Comparison of ENCODE assay signal across 24 cellular contexts in genomic region chr2:163692081-163692480, GRCh38. TPM values are rescaled to one million over a fixed set of nuclear protein-coding genes. Genes with fewer than 3 reads are reported as not detected.
DNase-seq lines count a peak whose midpoint lies in the region; ATAC-seq and TF ChIP-seq lines count a peak whose summit lies in the region.
"Had no signal": no experiment of that assay in that cellular context is flagged by ENCODE, and none has a peak within 500 bp of the region (broad histone marks: within the 10 kb centered on the region; RNA-seq: fewer than 3 reads in every experiment).

No MANE protein-coding gene starts in this region.

- no peaks in the 10 kb centered on the region for H3K27me3 ChIP-seq in uterus
- no peaks in the 10 kb centered on the region for H3K27me3 ChIP-seq in brain microvascular endothelial cell (replicated peaks)
- H3K27me3 ChIP-seq: BE2C, upper lobe of left lung had no signal

- H3K27ac ChIP-seq in uterus (peak overlapping the region; percentile 43 to 73), brain microvascular endothelial cell (no peak overlapping the region)
- H3K27ac ChIP-seq: upper lobe of left lung had no signal

- in situ Hi-C loops in brain microvascular endothelial cell (cut with HindIII; ENCODE audit: low pct_ligation_motif_present, low sequenced_read_pairs) = no loop called here

- no peak for TF ChIP-seq POLR2A in uterus (IDR thresholded peaks at IDR 0.05)

- peak; percentile 30 for ATAC-seq in Right ventricle myocardium superior (ENCODE audit: poor library complexity)
- ATAC-seq in Right ventricle myocardium inferior = no peak
- ATAC-seq: activated CD4-positive, CD25-positive, alpha-beta regulatory T cell treated with anti-CD3 and anti-CD28 coated beads, Interleukin-2, amount 50 U/mL, for 24 hours; activated CD8-positive, alpha-beta T cell treated with anti-CD3 and anti-CD28 coated beads, Interleukin-2, amount 10 ng/mL, durations not matched to agents 7 days and 5 days; activated T-cell treated with anti-CD3 and anti-CD28 coated beads, Interleukin-2, amount 50 U/mL, for 4 hours; effector memory CD8-positive, alpha-beta T cell; HCT116; stimulated activated memory B cell treated with anti-CD40 and anti-IgM and Interleukin-4, amounts not matched to agents 10 μg/mL and 1 μg/mL and 100 μg/mL, for 72 hours had no signal

- H3K4me1 ChIP-seq in uterus = no peaks in the 10 kb centered on the region
- H3K4me1 ChIP-seq: BE2C, upper lobe of left lung had no signal

- no peaks in the 10 kb centered on the region for H3K36me3 ChIP-seq in uterus
- H3K36me3 ChIP-seq in brain microvascular endothelial cell (replicated peaks) = no peaks in the 10 kb centered on the region
- H3K36me3 ChIP-seq: BE2C, upper lobe of left lung had no signal

- TF ChIP-seq CTCF in epithelial cell of proximal tubule (conservative IDR thresholded peaks at IDR 0.05; ENCODE audit: low read depth, low read length) (peak; percentile 37), uterus (IDR thresholded peaks at IDR 0.05) (no peak), GM10266 (IDR thresholded peaks at IDR 0.05; ENCODE audit: control insufficient read depth, insufficient read depth, low read depth, missing control alignments) (no peak), brain microvascular endothelial cell (IDR thresholded peaks at IDR 0.05; ENCODE audit: low read depth, low read length, missing control alignments) (no peak)

- H3K4me3 ChIP-seq in epithelial cell of proximal tubule (ENCODE audit: low read depth, low read length) (no peak overlapping the region), uterus (no peak overlapping the region), brain microvascular endothelial cell (ENCODE audit: low read depth, low read length) (no peak overlapping the region)
- H3K4me3 ChIP-seq: upper lobe of left lung had no signal

- intact Hi-C loops in Right ventricle myocardium superior (cut with DNase I) = no loop called here
- intact Hi-C loops in Right ventricle myocardium inferior (cut with DNase I) = loop anchor here (5.0 kb wide), 1 partner anchor 1570 kb away; no protein-coding TSS in a partner anchor
- intact Hi-C loops in uterus (cut with DNase I; ENCODE audit: low total_unique reads) = no loop called here

- DNase-seq in Right ventricle myocardium superior (no peak), Right ventricle myocardium inferior (ENCODE audit: missing footprints) (no peak), epithelial cell of proximal tubule (ENCODE audit: low read depth) (no peak), renal cortical epithelial cell (ENCODE audit: low read depth) (peak; percentile 19), uterus (no peak), GM10266 (ENCODE audit: extremely low spot score) (no peak), DMS 273 treated with DMSO at 0.1 percent for 48 hours (lab: John Stamatoyannopoulos, UW) (no peak), brain microvascular endothelial cell (no peak)
- DNase-seq: 8988T; activated CD8-positive, alpha-beta T cell treated with anti-CD3 and anti-CD28 coated beads, Interleukin-2, amount 10 ng/mL, durations not matched to agents 7 days and 5 days; activated naive CD4-positive, alpha-beta T cell treated with anti-CD3 and anti-CD28 coated beads, Interleukin-2, amount 10 ng/mL, durations not matched to agents 7 days and 5 days; activated T-cell treated with anti-CD3 and anti-CD28 coated beads, Interleukin-2, amount 50 U/mL, for 4 hours; anterior cingulate cortex; BE2C; effector memory CD8-positive, alpha-beta T cell; hippocampal formation; kidney; NCI-H1417; NCI-H510A treated with DMSO at 0.1 percent for 48 hours; stimulated activated CD4-positive, alpha-beta T cell treated with anti-CD3 and anti-CD28 coated beads, Interleukin-1b, Interleukin-23, amount 100 ng/mL, for 48 hours; upper lobe of left lung had no signal

- no peaks in the 10 kb centered on the region for H3K9me3 ChIP-seq in uterus
- H3K9me3 ChIP-seq: BE2C, upper lobe of left lung had no signal

RNA-seq across cellular contexts. Expression of gene FIGN, which starts 43.7 kb away (rescaled TPM):
- 13.5 TPM for total RNA-seq in Right ventricle myocardium superior
- total RNA-seq in Right ventricle myocardium inferior = 16.7 TPM
- 3.2 and 7.7 TPM in 2 replicates for total RNA-seq in epithelial cell of proximal tubule
- total RNA-seq in renal cortical epithelial cell = 3.0 and 9.0 TPM in 2 replicates
- 1 to 10 TPM; 1.8 to 9.8 (median 4.6) TPM for total RNA-seq in uterus
- total RNA-seq: activated CD8-positive, alpha-beta T cell treated with anti-CD3 and anti-CD28 coated beads, Interleukin-2, amount 10 ng/mL, durations not matched to agents 7 days and 5 days; activated T-cell treated with anti-CD3 and anti-CD28 coated beads, Interleukin-2, amount 50 U/mL, for 4 hours had no signal
